Comparison of ENCODE assay signal across 1 cellular context in the genomic region with DNA sequence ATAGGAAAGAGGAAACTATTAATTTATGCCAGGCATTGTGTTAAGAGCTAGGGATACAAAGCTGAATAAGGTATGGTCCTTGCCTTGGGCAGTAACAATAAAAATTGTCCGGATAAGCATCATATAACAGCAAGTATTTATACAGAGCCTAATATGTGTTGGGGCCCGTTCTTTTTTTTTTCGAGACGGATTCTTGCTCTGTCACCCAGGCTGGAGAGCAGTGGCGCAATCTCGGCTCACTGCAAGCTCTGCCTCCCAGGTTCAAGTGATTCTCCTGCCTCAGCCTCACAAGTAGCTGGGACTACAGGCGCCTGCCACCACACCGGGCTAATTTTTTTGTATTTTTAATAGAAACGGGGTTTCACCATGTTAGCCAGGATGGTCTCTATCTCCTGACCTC.
A peak's percentile ranks its signal among the peaks of the same experiment; 100 is the strongest.
TF ChIP-seq lines count a peak whose summit lies in the region.

No MANE protein-coding gene starts in this region.

TF ChIP-seq in HepG2, 621 proteins besides CTCF, POLR2A, EP300 and RAD21:
- TF ChIP-seq ZNF441 (CRISPR knock-in tag; IDR thresholded peaks at IDR 0.05; ENCODE audit: borderline replicate concordance), result peak; percentile 96
